ENCODE assay signal across 8 cellular contexts in genomic region chr1:212432163-212432705, GRCh38. TPM values are rescaled to one million over a fixed set of nuclear protein-coding genes. Genes with fewer than 3 reads are reported as not detected.
DNase-seq lines count a peak whose midpoint lies in the region; ATAC-seq and TF ChIP-seq lines count a peak whose summit lies in the region.

No MANE protein-coding gene starts in this region.

- intact Hi-C loops in left colon (cut with DNase I, micrococcal nuclease): no loop called here

- no peaks in the 10 kb centered on the region for H3K9me3 ChIP-seq in SJSA1 (replicated peaks)

- TF ChIP-seq CTCF in GM12865 (IDR thresholded peaks at IDR 0.05; ENCODE audit: insufficient read depth, low read depth, low read length, missing control alignments) (no peak), fibroblast of mammary gland (conservative IDR thresholded peaks at IDR 0.05; ENCODE audit: control insufficient read depth, insufficient read depth, low read depth, low read length) (no peak), retinal pigment epithelial cell (conservative IDR thresholded peaks at IDR 0.05; ENCODE audit: low read depth, low read length) (no peak)

- H3K27me3 ChIP-seq in SJSA1 (replicated peaks): peaks cover 2% of the 10 kb centered on the region; the same call in 1 of the 2 replicates

- no peak for ATAC-seq in GM18511 (IDR thresholded peaks at IDR 0.05; ENCODE audit: unreplicated experiment)
- ATAC-seq in HG03342 (IDR thresholded peaks at IDR 0.05; ENCODE audit: unreplicated experiment): no peak
- ATAC-seq in left colon: no peak

- DNase-seq in GM12865 (ENCODE audit: low read depth): no peak
- no peak for DNase-seq in SJSA1 (ENCODE audit: low read depth in 1 of 2, low spot score in 2 of 2)
- no peak for DNase-seq in fibroblast of mammary gland (ENCODE audit: low read depth)
- no peak for DNase-seq in retinal pigment epithelial cell (ENCODE audit: low read depth)
- no peak for DNase-seq in NCI-H1048 (lab: John Stamatoyannopoulos, UW)
- DNase-seq in left colon: no peak

- peaks cover 3% of the 10 kb centered on the region; the same call in 1 of the 2 replicates for H3K36me3 ChIP-seq in SJSA1

- H3K4me1 ChIP-seq in SJSA1 (replicated peaks): 0 out of 2 replicates have a peak, but pooled peaks cover 16% of the 10 kb centered on the region

- H3K27ac ChIP-seq in SJSA1: peak overlapping the region; percentile 29; the same call in 1 of the 2 replicates

- H3K4me3 ChIP-seq in GM12865 (ENCODE audit: low read depth, low read length): peak overlapping the region; percentile 61
- peak overlapping the region; percentile 92 for H3K4me3 ChIP-seq in SJSA1
- H3K4me3 ChIP-seq in fibroblast of mammary gland (ENCODE audit: control insufficient read depth, low read depth, low read length): peak overlapping the region; percentile 60
- H3K4me3 ChIP-seq in retinal pigment epithelial cell (ENCODE audit: low read length): peak overlapping the region; percentile 61

RNA-seq across cellular contexts. Expression of gene NENF, which starts 0.5 kb away (rescaled TPM):
- total RNA-seq in SJSA1 (2014; rRNA removed; shearing (Covaris generic)): 68.9 and 119 TPM in 2 replicates
- total RNA-seq in left colon: 10 to 100 TPM; 26.6 to 38.7 TPM

RNA-seq across cellular contexts. Expression of gene PACC1, which starts 17.5 kb away (rescaled TPM):
- total RNA-seq in SJSA1 (2014; rRNA removed; shearing (Covaris generic)): 9.4 and 13.4 TPM in 2 replicates
- total RNA-seq in left colon: 1 to 10 TPM; 2.8 to 2.9 TPM
